ENCODE assay signal across 29 cellular contexts in the genomic region with DNA sequence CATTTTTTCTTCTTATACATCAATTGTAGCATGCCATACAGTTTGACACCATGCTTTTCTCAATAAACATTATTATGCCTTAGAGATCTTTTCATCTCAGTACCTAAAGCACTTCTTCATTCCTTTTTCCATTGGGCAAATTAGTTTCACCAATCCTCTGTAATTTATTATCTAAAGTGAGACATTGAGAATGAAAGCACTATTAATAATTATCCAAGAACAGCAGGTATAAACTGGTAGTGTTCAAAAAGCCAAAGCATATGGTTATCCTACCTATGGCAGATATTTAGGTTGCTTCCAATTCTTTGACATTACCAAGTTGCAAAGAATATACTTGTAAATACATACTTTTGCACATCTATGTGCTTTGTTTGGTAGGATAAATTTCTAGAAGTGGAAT. TPM values are rescaled to one million over a fixed set of nuclear protein-coding genes. Genes with fewer than 3 reads are reported as not detected.
DNase-seq lines count a peak whose midpoint lies in the region; ATAC-seq and TF ChIP-seq lines count a peak whose summit lies in the region.
"Had no signal": no experiment of that assay in that cellular context is flagged by ENCODE, and none has a peak within 500 bp of the region (broad histone marks: within the 10 kb centered on the region; RNA-seq: fewer than 3 reads in every experiment).

No MANE protein-coding gene starts in this region.

- no peaks in the 10 kb centered on the region for H3K9me3 Mint-ChIP-seq in CD8-positive, alpha-beta T cell
- H3K9me3 Mint-ChIP-seq: CD4-positive, alpha-beta T cell had no signal

- H3K27ac Mint-ChIP-seq in CD8-positive, alpha-beta T cell: peak overlapping the region; percentile 4
- H3K27ac Mint-ChIP-seq: CD4-positive, alpha-beta T cell had no signal

- no peaks in the 10 kb centered on the region for H3K27me3 ChIP-seq in CD8-positive, alpha-beta T cell (ENCODE audit: insufficient read depth, low read length)
- H3K27me3 ChIP-seq: BLaER1 treated with 17β-estradiol and CSF1 and Interleukin-3, amounts not matched to agents 10 nM and 100 nM; MG63 had no signal

- H3K36me3 Mint-ChIP-seq in CD8-positive, alpha-beta T cell: peaks cover 50% of the 10 kb centered on the region

- intact Hi-C loops in CD8-positive, alpha-beta T cell (cut with DNase I, micrococcal nuclease): no loop called here

- no peaks in the 10 kb centered on the region for H3K9me3 ChIP-seq in CD8-positive, alpha-beta T cell (ENCODE audit: low read length)
- H3K9me3 ChIP-seq: BLaER1 treated with 17β-estradiol and CSF1 and Interleukin-3, amounts not matched to agents 10 nM and 100 nM; MG63; SK-N-SH had no signal

- no peak for TF ChIP-seq CTCF in CD8-positive, alpha-beta T cell (IDR thresholded peaks at IDR 0.05)

- no peak overlapping the region for H3K4me3 Mint-ChIP-seq in CD8-positive, alpha-beta T cell
- H3K4me3 Mint-ChIP-seq: CD4-positive, alpha-beta T cell had no signal

- H3K36me3 ChIP-seq in CD8-positive, alpha-beta T cell (ENCODE audit: insufficient read depth, low read length): peaks cover 20% of the 10 kb centered on the region

- no peak for DNase-seq in CD8-positive, alpha-beta T cell
- DNase-seq in left kidney (ENCODE audit: low read depth, low spot score): peak; percentile 1
- no peak for DNase-seq in occipital lobe (lab: John Stamatoyannopoulos, UW)
- DNase-seq in SW480 (ENCODE audit: low spot score): no peak
- DNase-seq in DMS153 (lab: John Stamatoyannopoulos, UW): no peak
- DNase-seq: AML-193; CD4-positive, alpha-beta T cell; COR-L47; DMS79; EL; GDM1; GM23248; H7; IMR-90; KG1; MG63; NCI-H1417; NCI-H1694; NCI-H2029 treated with DMSO at 0.1 percent for 48 hours; NCI-H446 treated with DMSO at 0.1 percent for 48 hours; NCI-H526; NK-92 treated with Interleukin-12 subunit alpha and Interleukin-12 subunit beta, amount 100 ng/mL, for 24 hours; PC-3; SK-N-SH; SW 1271 had no signal

- no peak overlapping the region for H3K4me3 ChIP-seq in CD8-positive, alpha-beta T cell (ENCODE audit: low read depth, low read length)
- H3K4me3 ChIP-seq: BLaER1 treated with 17β-estradiol and CSF1 and Interleukin-3, amounts not matched to agents 10 nM and 100 nM; GM12878; GM23248; MG63 had no signal

- no peak for ATAC-seq in CD8-positive, alpha-beta T cell
- peak; percentile 69 for ATAC-seq in GM18909 (IDR thresholded peaks at IDR 0.05; ENCODE audit: poor library complexity, unreplicated experiment)
- ATAC-seq in HG03378 (IDR thresholded peaks at IDR 0.05; ENCODE audit: unreplicated experiment): peak; percentile 49
- ATAC-seq: GM12878, PC-3 had no signal

- CTCF ChIA-PET in CD8-positive, alpha-beta T cell (lab: Charles Lee): no interaction called here

- no peaks in the 10 kb centered on the region for H3K27me3 Mint-ChIP-seq in CD8-positive, alpha-beta T cell (ENCODE audit: low read depth)
- H3K27me3 Mint-ChIP-seq: CD4-positive, alpha-beta T cell had no signal

- H3K4me1 Mint-ChIP-seq in CD8-positive, alpha-beta T cell (ENCODE audit: low read depth): no peaks in the 10 kb centered on the region

- POLR2A ChIA-PET in CD8-positive, alpha-beta T cell (lab: Charles Lee): no interaction called here

- H3K27ac ChIP-seq in CD8-positive, alpha-beta T cell (ENCODE audit: low read depth, low read length): no peak overlapping the region
- H3K27ac ChIP-seq: BLaER1 treated with 17β-estradiol and CSF1 and Interleukin-3, amounts not matched to agents 10 nM and 100 nM; GM23248 had no signal

- H3K4me1 ChIP-seq in CD8-positive, alpha-beta T cell (ENCODE audit: insufficient read depth, low read length): no peaks in the 10 kb centered on the region
- H3K4me1 ChIP-seq: BLaER1 treated with 17β-estradiol and CSF1 and Interleukin-3, amounts not matched to agents 10 nM and 100 nM had no signal

RNA-seq across cellular contexts. Expression of gene LAMTOR3, which starts 15.6 kb away (rescaled TPM):
- 10 to 100 TPM; 29.3 to 32.4 TPM for total RNA-seq in CD8-positive, alpha-beta T cell
- total RNA-seq in occipital lobe: 57.9 TPM
